25 cellular contexts compared by ENCODE assay signal in genomic region chr21:14657241-14658008, GRCh38.
"Had no signal": no experiment of that assay in that cellular context is flagged by ENCODE, and none has a peak within 500 bp of the region (broad histone marks: within the 10 kb centered on the region; RNA-seq: fewer than 3 reads in every experiment).

No MANE protein-coding gene starts in this region.

- DNase-seq: effector CD8-positive, alpha-beta T cell; endodermal cell; foreskin fibroblast; gastrocnemius medialis; heart left ventricle; kidney; natural killer cell; occipital lobe; ovary; posterior cingulate gyrus; psoas muscle; right cardiac atrium; sigmoid colon; stimulated activated CD4-positive, alpha-beta T cell treated with anti-CD3 and anti-CD28 coated beads, Interleukin-2, amount 100 ng/mL, for 24 hours; stimulated activated CD4-positive, alpha-beta T cell treated with anti-CD3 and anti-CD28 coated beads, Interleukin-4, amount 100 ng/mL, for 24 hours; stimulated activated naive CD4-positive, alpha-beta T cell treated with Interleukin-2 at 50 U/mL for 16 hours; substantia nigra; testis; tibial artery had no signal

- H3K27ac Mint-ChIP-seq: dendritic cell treated with granulocyte-macrophage colony-stimulating factor and Interleukin-4, amounts not matched to agents 40 ng/mL and 50 ng/mL, for 4 days; endodermal cell; memory B cell; natural killer cell; stimulated activated effector memory CD8-positive, alpha-beta T cell treated with anti-CD3 and anti-CD28 coated beads, Interleukin-12 subunit alpha, Interleukin-12 subunit beta, amount 100 ng/mL, for 72 hours; type B pancreatic cell had no signal

- H3K9me3 Mint-ChIP-seq: endodermal cell; memory B cell; natural killer cell; stimulated activated effector memory CD8-positive, alpha-beta T cell treated with anti-CD3 and anti-CD28 coated beads, Interleukin-12 subunit alpha, Interleukin-12 subunit beta, amount 100 ng/mL, for 72 hours; type B pancreatic cell had no signal

- H3K4me3 Mint-ChIP-seq: dendritic cell treated with granulocyte-macrophage colony-stimulating factor and Interleukin-4, amounts not matched to agents 40 ng/mL and 50 ng/mL, for 4 days; endodermal cell; memory B cell; natural killer cell; stimulated activated effector memory CD8-positive, alpha-beta T cell treated with anti-CD3 and anti-CD28 coated beads, Interleukin-12 subunit alpha, Interleukin-12 subunit beta, amount 100 ng/mL, for 72 hours; type B pancreatic cell had no signal

- H3K27me3 Mint-ChIP-seq: dendritic cell treated with granulocyte-macrophage colony-stimulating factor and Interleukin-4, amounts not matched to agents 40 ng/mL and 50 ng/mL, for 4 days; memory B cell; type B pancreatic cell had no signal

- H3K36me3 Mint-ChIP-seq: memory B cell; natural killer cell; stimulated activated effector memory CD8-positive, alpha-beta T cell treated with anti-CD3 and anti-CD28 coated beads, Interleukin-12 subunit alpha, Interleukin-12 subunit beta, amount 100 ng/mL, for 72 hours; type B pancreatic cell had no signal

- H3K4me1 Mint-ChIP-seq: endodermal cell; natural killer cell; stimulated activated effector memory CD8-positive, alpha-beta T cell treated with anti-CD3 and anti-CD28 coated beads, Interleukin-12 subunit alpha, Interleukin-12 subunit beta, amount 100 ng/mL, for 72 hours had no signal

- ATAC-seq: esophagus mucosa; gastrocnemius medialis; heart left ventricle; left lobe of liver; natural killer cell; psoas muscle; right cardiac atrium; stimulated activated effector memory CD8-positive, alpha-beta T cell treated with anti-CD3 and anti-CD28 coated beads, Interleukin-12 subunit alpha, Interleukin-12 subunit beta, amount 100 ng/mL, for 72 hours had no signal
